9 cellular contexts compared by ENCODE assay signal in genomic region chr9:88197781-88198345, GRCh38. TPM values are rescaled to one million over a fixed set of nuclear protein-coding genes. Genes with fewer than 3 reads are reported as not detected.
DNase-seq lines count a peak whose midpoint lies in the region; ATAC-seq, FAIRE-seq and TF ChIP-seq lines count a peak whose summit lies in the region.
"Had no signal": no experiment of that assay in that cellular context is flagged by ENCODE, and none has a peak within 500 bp of the region (broad histone marks: within the 10 kb centered on the region; RNA-seq: fewer than 3 reads in every experiment).

No MANE protein-coding gene starts in this region.

- no peaks in the 10 kb centered on the region for H3K9me3 Mint-ChIP-seq in type B pancreatic cell

- no peak for ATAC-seq in GM18517 (IDR thresholded peaks at IDR 0.05; ENCODE audit: unreplicated experiment)
- ATAC-seq in stimulated activated naive CD8-positive, alpha-beta T cell treated with anti-CD3 and anti-CD28 coated beads, Interleukin-15, Interleukin-2, amounts not matched to agents 100 U/mL and 50 U/mL, for 24 hours = no peak
- ATAC-seq in GM19328 (IDR thresholded peaks at IDR 0.05; ENCODE audit: unreplicated experiment) = no peak

- H3K4me1 ChIP-seq in kidney (ENCODE audit: control insufficient read depth in 1 of 2, insufficient read depth in 1 of 2, low read depth in 1 of 2, low read length in 2 of 2) = peaks cover 0 to 26% of the 10 kb centered on the region in 2 donors

- in situ Hi-C loops in astrocyte of the cerebellum (cut with HindIII; ENCODE audit: low sequenced_read_pairs) = no loop called here

- H3K27ac Mint-ChIP-seq in type B pancreatic cell = peak overlapping the region; percentile 68

- H3K4me1 Mint-ChIP-seq in type B pancreatic cell (ENCODE audit: unreplicated experiment) = peaks cover 21% of the 10 kb centered on the region

- no peaks in the 10 kb centered on the region for H3K36me3 ChIP-seq in kidney (ENCODE audit: control insufficient read depth in 1 of 2, insufficient read depth in 2 of 2, low read length in 2 of 2)
- H3K36me3 ChIP-seq: neutrophil had no signal

- H3K27ac ChIP-seq in kidney (ENCODE audit: low read depth in 2 of 2, low read length in 2 of 2) = peak overlapping the region; percentile 39 to 68
- H3K27ac ChIP-seq: neutrophil had no signal

- no peaks in the 10 kb centered on the region for H3K36me3 Mint-ChIP-seq in type B pancreatic cell

- intact Hi-C loops in kidney (cut with DNase I) = no loop called here

- H3K4me3 Mint-ChIP-seq in type B pancreatic cell = peak overlapping the region; percentile 48

- DNase-seq in HTR-8/SVneo (ENCODE audit: insufficient read length, low spot score) = peak; percentile 54
- peak; percentile 74 for DNase-seq in astrocyte of the cerebellum (ENCODE audit: low read depth)
- no peak for DNase-seq in kidney
- DNase-seq in type B pancreatic cell (ENCODE audit: extremely low spot score, unreplicated experiment) = no peak
- no peak for DNase-seq in stimulated activated naive CD8-positive, alpha-beta T cell treated with anti-CD3 and anti-CD28 coated beads, Interleukin-15, Interleukin-2, amounts not matched to agents 100 U/mL and 50 U/mL, for 24 hours
- DNase-seq: dermis blood vessel endothelial cell had no signal

- TF ChIP-seq CTCF in astrocyte of the cerebellum (IDR thresholded peaks at IDR 0.05; ENCODE audit: low read depth, low read length, missing control alignments) (no peak), kidney (IDR thresholded peaks at IDR 0.05; ENCODE audit: borderline replicate concordance, extremely low read depth, insufficient read depth) (no peak), type B pancreatic cell (conservative IDR thresholded peaks at IDR 0.05) (no peak)

- peak overlapping the region in 1 of 2 donors; percentile 23 for H3K9ac ChIP-seq in kidney (ENCODE audit: low read length in 2 of 2)

- H3K9me3 ChIP-seq in kidney (ENCODE audit: control insufficient read depth in 1 of 2, low read length in 2 of 2) = no peaks in the 10 kb centered on the region
- H3K9me3 ChIP-seq: neutrophil had no signal

- FAIRE-seq in HTR-8/SVneo (lab: Jason Lieb, UNC) (no peak), kidney (lab: Jason Lieb, UNC) (no peak)

- no peaks in the 10 kb centered on the region for H3K27me3 Mint-ChIP-seq in type B pancreatic cell

- H3K4me3 ChIP-seq in astrocyte of the cerebellum (ENCODE audit: low read depth, low read length) (no peak overlapping the region), kidney (ENCODE audit: low read length in 2 of 2) (peak overlapping the region; percentile 39 to 64)

RNA-seq across cellular contexts. Expression of gene SPATA31C2, which starts 59.6 kb away (rescaled TPM):
- total RNA-seq in kidney = not detected
- not detected for polyA plus RNA-seq in kidney (ENCODE audit: insufficient read depth, low read depth, low replicate concordance)
- not detected in 2 replicates for total RNA-seq in type B pancreatic cell (ENCODE audit: low replicate concordance)
- total RNA-seq: dermis blood vessel endothelial cell had no signal

Comparison
In these comparisons a context has a peak if more than half of its experiments do, and no peak if none do; other contexts are left out.
1. DNase-seq: peak in HTR-8/SVneo (single experiment) and astrocyte of the cerebellum (single experiment); none in kidney (single experiment), type B pancreatic cell (single experiment) and stimulated activated naive CD8-positive, alpha-beta T cell treated with anti-CD3 and anti-CD28 coated beads, Interleukin-15, Interleukin-2, amounts not matched to agents 100 U/mL and 50 U/mL, for 24 hours (single experiment).